Comparison of ENCODE assay signal across 7 cellular contexts in genomic region chr11:119168471-119169271, GRCh38. TPM values are rescaled to one million over a fixed set of nuclear protein-coding genes. Genes with fewer than 3 reads are reported as not detected.
A peak's percentile ranks its signal among the peaks of the same experiment; 100 is the strongest.
DNase-seq lines count a peak whose midpoint lies in the region; ATAC-seq and TF ChIP-seq lines count a peak whose summit lies in the region.

A gene with protein sequence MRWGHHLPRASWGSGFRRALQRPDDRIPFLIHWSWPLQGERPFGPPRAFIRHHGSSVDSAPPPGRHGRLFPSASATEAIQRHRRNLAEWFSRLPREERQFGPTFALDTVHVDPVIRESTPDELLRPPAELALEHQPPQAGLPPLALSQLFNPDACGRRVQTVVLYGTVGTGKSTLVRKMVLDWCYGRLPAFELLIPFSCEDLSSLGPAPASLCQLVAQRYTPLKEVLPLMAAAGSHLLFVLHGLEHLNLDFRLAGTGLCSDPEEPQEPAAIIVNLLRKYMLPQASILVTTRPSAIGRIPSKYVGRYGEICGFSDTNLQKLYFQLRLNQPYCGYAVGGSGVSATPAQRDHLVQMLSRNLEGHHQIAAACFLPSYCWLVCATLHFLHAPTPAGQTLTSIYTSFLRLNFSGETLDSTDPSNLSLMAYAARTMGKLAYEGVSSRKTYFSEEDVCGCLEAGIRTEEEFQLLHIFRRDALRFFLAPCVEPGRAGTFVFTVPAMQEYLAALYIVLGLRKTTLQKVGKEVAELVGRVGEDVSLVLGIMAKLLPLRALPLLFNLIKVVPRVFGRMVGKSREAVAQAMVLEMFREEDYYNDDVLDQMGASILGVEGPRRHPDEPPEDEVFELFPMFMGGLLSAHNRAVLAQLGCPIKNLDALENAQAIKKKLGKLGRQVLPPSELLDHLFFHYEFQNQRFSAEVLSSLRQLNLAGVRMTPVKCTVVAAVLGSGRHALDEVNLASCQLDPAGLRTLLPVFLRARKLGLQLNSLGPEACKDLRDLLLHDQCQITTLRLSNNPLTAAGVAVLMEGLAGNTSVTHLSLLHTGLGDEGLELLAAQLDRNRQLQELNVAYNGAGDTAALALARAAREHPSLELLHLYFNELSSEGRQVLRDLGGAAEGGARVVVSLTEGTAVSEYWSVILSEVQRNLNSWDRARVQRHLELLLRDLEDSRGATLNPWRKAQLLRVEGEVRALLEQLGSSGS (plus strand): TSS chr11:119168725. CDS start chr11:119171404, 2,679 bp downstream.

- H3K9ac ChIP-seq in mammary epithelial cell (ENCODE audit: insufficient read depth, low read length): peak within 1 kb of the TSS; percentile 85

- H3K27me3 ChIP-seq in WERI-Rb-1 (ENCODE audit: insufficient read depth, low read depth, severe bottlenecking) (no peaks in the 10 kb centered on the region), mammary epithelial cell (ENCODE audit: insufficient read depth, low read length) (no peaks in the 10 kb centered on the region)

- DNase-seq in GM13977 (ENCODE audit: low spot score) (peak; percentile 97), NCI-H1694 treated with DMSO at 0.1 percent for 48 hours (lab: John Stamatoyannopoulos, UW) (peak; percentile 9), WERI-Rb-1 (peak; percentile 87), mammary epithelial cell (peak; percentile 66), immature natural killer cell (peak; percentile 79 to 84 (median 83)), smooth muscle cell of the brain vasculature (ENCODE audit: low read depth, low spot score) (peak; percentile 29)

- H3K4me3 ChIP-seq in WERI-Rb-1 (ENCODE audit: low read depth, low read length) (peak within 1 kb of the TSS; percentile 64), mammary epithelial cell (replicated peaks in 1 of 3; ENCODE audit: insufficient read depth in 1 of 3, low read depth in 2 of 3, low read length in 3 of 3) (peak within 1 kb of the TSS; percentile 59 to 68 (median 66))

- H3K4me2 ChIP-seq in mammary epithelial cell (ENCODE audit: insufficient read depth, low read depth, low read length): peak within 1 kb of the TSS; percentile 97

- WGBS in mammary epithelial cell (ENCODE audit: low coverage, missing lambda C conversion rate): no CpG with 5 or more reads among the region's 63 CpGs

- peak within 1 kb of the TSS; percentile 91 for H3K27ac ChIP-seq in WERI-Rb-1
- peak within 1 kb of the TSS; percentile 84 for H3K27ac ChIP-seq in mammary epithelial cell (ENCODE audit: insufficient read depth, low read depth, low read length)

- peak within 1 kb of the TSS; percentile 99 for H2AFZ ChIP-seq in mammary epithelial cell (ENCODE audit: low read depth, low read length)

- in situ Hi-C loops in GM13977 (cut with MboI; ENCODE audit: low pct_unique_long_range_greater_than_20kb, low sequenced_read_pairs, unreplicated experiment): no loop called here
- in situ Hi-C loops in mammary epithelial cell (cut with MboI; ENCODE audit: low sequenced_read_pairs in 2 of 2): no loop called here

- dilution Hi-C loops in mammary epithelial cell (cut with HindIII; ENCODE audit: low sequenced_read_pairs): no loop called here

- H3K4me1 Mint-ChIP-seq in immature natural killer cell: peaks cover 5 to 14% of the 10 kb centered on the region in 2 donors

- H3K9me3 ChIP-seq in WERI-Rb-1 (ENCODE audit: severe bottlenecking): no peaks in the 10 kb centered on the region
- H3K9me3 ChIP-seq in mammary epithelial cell (replicated peaks; ENCODE audit: insufficient read depth, low read length): no peaks in the 10 kb centered on the region

- peak within 1 kb of the TSS; percentile 85 to 93 (median 91) for H3K27ac Mint-ChIP-seq in immature natural killer cell

- H3K27me3 Mint-ChIP-seq in immature natural killer cell (ENCODE audit: low read depth in 3 of 3): peaks cover 0 to 2% (median 0%) of the 10 kb centered on the region in 3 donors

- H3K36me3 ChIP-seq in WERI-Rb-1 (no peaks in the 10 kb centered on the region), mammary epithelial cell (ENCODE audit: insufficient read depth, low read length) (no peaks in the 10 kb centered on the region)

- peak; percentile 91 for ATAC-seq in HG02798 (IDR thresholded peaks at IDR 0.05; ENCODE audit: poor library complexity, unreplicated experiment)

- TSS peak; percentile 21 for BruUV-seq in mammary epithelial cell (replicated peaks; lab: Mats Ljungman, UMichigan)

- H3K9me3 Mint-ChIP-seq in immature natural killer cell: no peaks in the 10 kb centered on the region

- CTCF ChIA-PET in mammary epithelial cell (lab: Charles Lee; ENCODE audit: low non-redundant PET): interaction anchor here (0.6 to 0.8 kb wide), 4 partner anchors 28 to 425 kb away, joined by 3 to 5 read pairs (median 4); no protein-coding TSS in a partner anchor

- peak; percentile 91 for TF ChIP-seq CTCF in GM13977 (IDR thresholded peaks at IDR 0.05; ENCODE audit: extremely low read depth, insufficient read depth, missing control alignments)
- TF ChIP-seq CTCF in WERI-Rb-1 (IDR thresholded peaks at IDR 0.05; ENCODE audit: low read depth, low read length): peak; percentile 89
- peak; percentile 83 to 93 for TF ChIP-seq CTCF in mammary epithelial cell (conservative IDR thresholded peaks at IDR 0.05 in 1 of 2, IDR thresholded peaks at IDR 0.05 in 1 of 2; ENCODE audit: extremely low read depth in 1 of 2, insufficient read depth in 1 of 2, low read depth in 1 of 2, low read length in 2 of 2)

- H4K20me1 ChIP-seq in mammary epithelial cell (ENCODE audit: insufficient read depth, low read length): no peaks in the 10 kb centered on the region

- peaks cover 35% of the 10 kb centered on the region for H3K4me1 ChIP-seq in mammary epithelial cell (ENCODE audit: insufficient read depth, low read length)

- no peaks in the 10 kb centered on the region for H3K36me3 Mint-ChIP-seq in immature natural killer cell

- intact Hi-C loops in mammary epithelial cell (cut with micrococcal nuclease): loop anchor here (1.0 to 2.0 kb wide), 3 partner anchors 24 to 74 kb away; a partner anchor contains a TSS

- H3K4me3 Mint-ChIP-seq in immature natural killer cell: peak within 1 kb of the TSS; percentile 87 to 89 (median 88)

- H3K79me2 ChIP-seq in mammary epithelial cell (ENCODE audit: insufficient read depth, low read length): no peaks in the 10 kb centered on the region

RNA-seq across cellular contexts. Expression of the gene that starts here (rescaled TPM):
- 10 to 100 TPM; 13.5 to 15.5 TPM for total RNA-seq in mammary epithelial cell
- 10.5 TPM for polyA plus RNA-seq in mammary epithelial cell
- polyA minus RNA-seq in mammary epithelial cell: 18.0 TPM
- 10 to 100 TPM; 10.7 to 20.9 (median 11.0) TPM for polyA plus RNA-seq in immature natural killer cell

Comparison
In these comparisons a context has a peak if more than half of its experiments do, and no peak if none do; other contexts are left out.
1. Peak in every context shown above with its lines: DNase-seq, ATAC-seq, H3K4me3 ChIP-seq and H3K27ac ChIP-seq.
2. DNase-seq: peak in every context shown above with its lines; median percentile 97 in GM13977; 87 in WERI-Rb-1; 83 in immature natural killer cell; 66 in mammary epithelial cell; 29 in smooth muscle cell of the brain vasculature; 9 in NCI-H1694 treated with DMSO at 0.1 percent for 48 hours.